In the genomic region with DNA sequence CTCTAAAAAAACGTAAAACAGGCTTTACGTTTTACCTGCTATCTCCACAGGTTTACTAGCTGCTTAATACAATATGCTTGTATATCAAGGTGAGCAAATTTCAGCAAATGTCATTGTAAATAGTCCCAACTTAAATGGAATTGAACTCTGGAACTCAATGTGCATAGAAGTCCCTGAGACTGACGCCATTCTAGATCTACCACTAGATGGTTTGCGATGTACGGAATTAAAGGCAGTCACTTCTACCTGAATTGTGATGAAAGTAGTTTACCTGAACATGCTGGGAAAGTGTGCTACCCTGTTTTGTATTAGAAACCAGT, we compare ENCODE assay signal across 8 cellular contexts. TPM values are rescaled to one million over a fixed set of nuclear protein-coding genes. Genes with fewer than 3 reads are reported as not detected.
DNase-seq lines count a peak whose midpoint lies in the region; ATAC-seq, FAIRE-seq and TF ChIP-seq lines count a peak whose summit lies in the region.

No MANE protein-coding gene starts in this region.

- peaks cover 14% of the 10 kb centered on the region for H3K36me3 Mint-ChIP-seq in activated B cell treated with CpG ODN at 0.5 μM for 24 hours (ENCODE audit: low read depth)

- peak overlapping the region; percentile 76 for H3K4me3 ChIP-seq in A549
- H3K4me3 ChIP-seq in H7 (ENCODE audit: insufficient read depth, low read depth, low read length): peak overlapping the region; percentile 89
- peak overlapping the region; percentile 77 for H3K4me3 ChIP-seq in right cardiac atrium (ENCODE audit: low read length)
- H3K4me3 ChIP-seq in skeletal muscle cell (ENCODE audit: low read depth, low read length): peak overlapping the region; percentile 95

- TF ChIP-seq CTCF in A549 (IDR thresholded peaks at IDR 0.05) (no peak), activated B cell treated with CpG ODN at 0.5 μM for 24 hours (IDR thresholded peaks at IDR 0.05) (no peak)

- CTCF ChIA-PET in A549 (lab: Yijun Ruan, JAX) (no interaction called here), activated B cell treated with CpG ODN at 0.5 μM for 24 hours (lab: Charles Lee) (no interaction called here)

- no peaks in the 10 kb centered on the region for H3K9me3 Mint-ChIP-seq in activated B cell treated with CpG ODN at 0.5 μM for 24 hours

- H3K36me3 ChIP-seq in H7 (replicated peaks; ENCODE audit: control insufficient read depth, insufficient read depth, low read length): no peaks in the 10 kb centered on the region

- no peaks in the 10 kb centered on the region for H3K27me3 ChIP-seq in H7 (ENCODE audit: control insufficient read depth, insufficient read depth, low read length)
- no peaks in the 10 kb centered on the region for H3K27me3 ChIP-seq in right cardiac atrium (ENCODE audit: control insufficient read depth, insufficient read depth)

- FAIRE-seq in A549 (lab: Jason Lieb, UNC): no peak

- H3K27ac Mint-ChIP-seq in activated B cell treated with CpG ODN at 0.5 μM for 24 hours: peak overlapping the region; percentile 98

- H3K4me1 ChIP-seq in A549 (peaks cover 16% of the 10 kb centered on the region), right cardiac atrium (ENCODE audit: control insufficient read depth, insufficient read depth, low read length) (no peaks in the 10 kb centered on the region)

- peaks cover 38% of the 10 kb centered on the region for H3K4me1 Mint-ChIP-seq in activated B cell treated with CpG ODN at 0.5 μM for 24 hours

- H3K4me3 Mint-ChIP-seq in activated B cell treated with CpG ODN at 0.5 μM for 24 hours: peak overlapping the region; percentile 98

- no peaks in the 10 kb centered on the region for H3K27me3 Mint-ChIP-seq in activated B cell treated with CpG ODN at 0.5 μM for 24 hours

- no peak for TF ChIP-seq POLR2A in A549 (IDR thresholded peaks at IDR 0.05; ENCODE audit: low read length)

- ATAC-seq in A549 (no peak), activated B cell treated with CpG ODN at 0.5 μM for 24 hours (ENCODE audit: low read depth) (no peak), right cardiac atrium (no peak), GM18520 (IDR thresholded peaks at IDR 0.05; ENCODE audit: unreplicated experiment) (no peak), GM21367 (IDR thresholded peaks at IDR 0.05; ENCODE audit: unreplicated experiment) (no peak), GM21825 (IDR thresholded peaks at IDR 0.05; ENCODE audit: unreplicated experiment) (no peak)

- peak overlapping the region; percentile 93 for H3K4me2 ChIP-seq in A549

- WGBS in A549 (ENCODE audit: missing lambda C conversion rate): 53% methylated on average over 5 of the region's 5 CpGs
- WGBS in right cardiac atrium: 39% methylated on average over 5 of the region's 5 CpGs

- intact Hi-C loops in activated B cell treated with CpG ODN at 0.5 μM for 24 hours (cut with micrococcal nuclease) (loop anchor here (2.0 to 10.0 kb wide), 3 partner anchors 402 to 709 kb away; a partner anchor contains a TSS), right cardiac atrium (cut with DNase I) (no loop called here)

- TF ChIP-seq RAD21 in A549 (conservative IDR thresholded peaks at IDR 0.05 in 1 of 2, IDR thresholded peaks at IDR 0.05 in 1 of 2): no peak

- H3K9me3 ChIP-seq in A549 (no peaks in the 10 kb centered on the region), right cardiac atrium (ENCODE audit: control insufficient read depth, low read length) (no peaks in the 10 kb centered on the region)

- no peak for TF ChIP-seq EP300 in A549 (IDR thresholded peaks at IDR 0.05)

- POLR2A ChIA-PET in A549 (lab: Yijun Ruan, JAX): no interaction called here
- POLR2A ChIA-PET in activated B cell treated with CpG ODN at 0.5 μM for 24 hours (lab: Charles Lee): no interaction called here

- peak; percentile 9 to 17 for DNase-seq in A549 (ENCODE audit: low read depth in 1 of 2, low spot score in 1 of 2)
- peak; percentile 25 for DNase-seq in H7
- no peak for DNase-seq in activated B cell treated with CpG ODN at 0.5 μM for 24 hours
- DNase-seq in right cardiac atrium: no peak
- no peak for DNase-seq in skeletal muscle cell (ENCODE audit: low read depth)

- H3K27ac ChIP-seq in A549 (peak overlapping the region; percentile 91 to 96), right cardiac atrium (ENCODE audit: low read length) (no peak overlapping the region)

TF ChIP-seq in A549, 52 proteins besides CTCF, POLR2A, EP300 and RAD21:
- TF ChIP-seq RCOR1 (IDR thresholded peaks at IDR 0.05; ENCODE audit: low read depth, low read length) (no peak), RFX5 (IDR thresholded peaks at IDR 0.05) (no peak)
TF ChIP-seq in A549: peak in this region for 0.

RNA-seq across cellular contexts. Expression of a gene that starts 0.8 kb away (rescaled TPM):
- polyA plus RNA-seq in A549 (2011; rRNA removed) (26.3 and 31.6 TPM in 2 replicates), A549 (2017; fragmentation: RNase III; extraction: RNeasy Plus Mini Kit Qiagen cat#74134 plus additional on column Dnase treatment) (12.4 to 15.0 TPM (median 13.1 TPM) in 3 replicates), right cardiac atrium (11.4 TPM)
- polyA plus RNA-seq in A549 (2012; cell fraction: cytosol; rRNA removed): 5.0 TPM in 2 replicates
- 2.0 and 3.2 TPM in 2 replicates for polyA plus RNA-seq in A549 (2012; cell fraction: nucleus; rRNA removed)
- 12.3 and 12.7 TPM in 2 replicates for polyA minus RNA-seq in A549 (2011; rRNA and poly(A)+ RNA removed)
- total RNA-seq in H7 (2014; rRNA removed; shearing (Covaris generic)): 17.8 and 25.2 TPM in 2 replicates
- total RNA-seq in activated B cell treated with CpG ODN at 0.5 μM for 24 hours (40.0 and 46.5 TPM in 2 replicates), right cardiac atrium (10 to 100 TPM; 41.9 to 50.8 (median 47.9) TPM)

Comparison
In these comparisons a context has a peak if more than half of its experiments do, and no peak if none do; other contexts are left out.
1. DNase-seq: peak in A549 (2 of 2) and H7 (single experiment); none in activated B cell treated with CpG ODN at 0.5 μM for 24 hours (single experiment), right cardiac atrium (0 of 3) and skeletal muscle cell (single experiment).
2. Peak in every context shown above with its lines, with median percentiles within 50 percentile points of each other: H3K4me3 ChIP-seq.